Comparison of ENCODE assay signal across 10 cellular contexts in genomic region chr16:19844945-19845641, GRCh38. TPM values are rescaled to one million over a fixed set of nuclear protein-coding genes. Genes with fewer than 3 reads are reported as not detected.
DNase-seq lines count a peak whose midpoint lies in the region; ATAC-seq, FAIRE-seq and TF ChIP-seq lines count a peak whose summit lies in the region.
"Had no signal": no experiment of that assay in that cellular context is flagged by ENCODE, and none has a peak within 500 bp of the region (broad histone marks: within the 10 kb centered on the region; RNA-seq: fewer than 3 reads in every experiment).

No MANE protein-coding gene starts in this region.

- POLR2A ChIA-PET in K562 (lab: Yijun Ruan, JAX) = interaction anchor here (0.5 to 0.6 kb wide), 2 partner anchors 26 to 841 kb away, joined by 3 to 4 read pairs; no protein-coding TSS in a partner anchor

- H3K27ac Mint-ChIP-seq in activated T-helper 1 cell treated with anti-CD3 and anti-CD28 coated beads, Interleukin-12 subunit alpha, Interleukin-12 subunit beta, Interleukin-2, Interleukin-4 antibody, amounts not matched to agents 30 ng/mL and 10 ng/mL and 1 ng/mL, durations not matched to agents 14 hours and 24 hours and 36 hours = no peak overlapping the region

- no peaks in the 10 kb centered on the region for H3K9me1 ChIP-seq in K562 (ENCODE audit: control insufficient read depth, insufficient read depth, low read length)

- no peak for TF ChIP-seq EP300 in K562 (IDR thresholded peaks at IDR 0.05; ENCODE audit: low read length)

- H3K4me2 ChIP-seq in K562 (ENCODE audit: insufficient read depth, low read length) = no peak overlapping the region

- ATAC-seq in K562 (no peak), left lung (peak; percentile 56), GM18858 (IDR thresholded peaks at IDR 0.05; ENCODE audit: unreplicated experiment) (no peak)

- no peaks in the 10 kb centered on the region for H3K36me3 ChIP-seq in K562 (ENCODE audit: control insufficient read depth, insufficient read depth, low read length)
- H3K36me3 ChIP-seq in left lung = no peaks in the 10 kb centered on the region

- H3K27me3 ChIP-seq in K562 (ENCODE audit: control insufficient read depth in 2 of 2, insufficient read depth in 2 of 2, low read length in 2 of 2) = no peaks in the 10 kb centered on the region
- no peaks in the 10 kb centered on the region for H3K27me3 ChIP-seq in left lung

- H4K20me1 ChIP-seq in K562 (replicated peaks; ENCODE audit: control insufficient read depth, insufficient read depth, low read length) = no peaks in the 10 kb centered on the region

- H3K27ac ChIP-seq in K562 (ENCODE audit: extremely low read depth, low read depth, low read length) (no peak overlapping the region; the same call in 2 of the 3 replicates), left lung (no peak overlapping the region)

- CTCF ChIA-PET in K562 (lab: Yijun Ruan, JAX; ENCODE audit: low intra/inter-chr PET ratio) = no interaction called here

- no peak overlapping the region for H3K9ac ChIP-seq in K562 (ENCODE audit: insufficient read depth in 1 of 2, low read depth in 2 of 2, low read length in 2 of 2)

- H3K27me3 Mint-ChIP-seq in activated T-helper 1 cell treated with anti-CD3 and anti-CD28 coated beads, Interleukin-12 subunit alpha, Interleukin-12 subunit beta, Interleukin-2, Interleukin-4 antibody, amounts not matched to agents 30 ng/mL and 10 ng/mL and 1 ng/mL, durations not matched to agents 14 hours and 24 hours and 36 hours (ENCODE audit: insufficient read depth) = peaks cover 4% of the 10 kb centered on the region

- H3K4me1 Mint-ChIP-seq in activated T-helper 1 cell treated with anti-CD3 and anti-CD28 coated beads, Interleukin-12 subunit alpha, Interleukin-12 subunit beta, Interleukin-2, Interleukin-4 antibody, amounts not matched to agents 30 ng/mL and 10 ng/mL and 1 ng/mL, durations not matched to agents 14 hours and 24 hours and 36 hours (ENCODE audit: low read depth) = no peaks in the 10 kb centered on the region

- 35% methylated on average over 11 of the region's 11 CpGs for WGBS in K562 (ENCODE audit: insufficient coverage, low coverage, missing lambda C conversion rate)

- no peak overlapping the region for H3K4me3 ChIP-seq in K562
- H3K4me3 ChIP-seq in left lung = no peak overlapping the region

- intact Hi-C loops in K562 (cut with micrococcal nuclease) (no loop called here), left lung (cut with DNase I) (no loop called here)
- intact Hi-C loops in activated T-helper 1 cell treated with anti-CD3 and anti-CD28 coated beads, Interleukin-12 subunit alpha, Interleukin-12 subunit beta, Interleukin-2, Interleukin-4 antibody, amounts not matched to agents 30 ng/mL and 10 ng/mL and 1 ng/mL, durations not matched to agents 14 hours and 24 hours and 36 hours (cut with micrococcal nuclease) = no loop called here

- no peak for TF ChIP-seq RAD21 in K562 (CRISPR knock-in tag; conservative IDR thresholded peaks at IDR 0.05 in 1 of 2, IDR thresholded peaks at IDR 0.05 in 1 of 2)

- H3K36me3 Mint-ChIP-seq in activated T-helper 1 cell treated with anti-CD3 and anti-CD28 coated beads, Interleukin-12 subunit alpha, Interleukin-12 subunit beta, Interleukin-2, Interleukin-4 antibody, amounts not matched to agents 30 ng/mL and 10 ng/mL and 1 ng/mL, durations not matched to agents 14 hours and 24 hours and 36 hours (ENCODE audit: low read depth) = no peaks in the 10 kb centered on the region

- 0 out of 2 replicates have a peak overlapping the region, but pooled peaks have one; percentile 23 for H2AFZ ChIP-seq in K562 (ENCODE audit: low read depth, low read length)

- H3K9me3 ChIP-seq in K562 (replicated peaks; ENCODE audit: control insufficient read depth, insufficient read depth, low read depth, low read length) (no peaks in the 10 kb centered on the region), left lung (no peaks in the 10 kb centered on the region)

- no TSS peak for BruUV-seq in K562 (replicated peaks; lab: Mats Ljungman, UMichigan)

- TF ChIP-seq CTCF in K562 (IDR thresholded peaks at IDR 0.05 in 2 of 3, conservative IDR thresholded peaks at IDR 0.05 in 1 of 3; ENCODE audit: insufficient read depth in 2 of 3, low read depth in 1 of 3, low read length in 3 of 3) = no peak
- TF ChIP-seq CTCF in left lung (IDR thresholded peaks at IDR 0.05) = no peak

- no peak overlapping the region for H3K4me3 Mint-ChIP-seq in activated T-helper 1 cell treated with anti-CD3 and anti-CD28 coated beads, Interleukin-12 subunit alpha, Interleukin-12 subunit beta, Interleukin-2, Interleukin-4 antibody, amounts not matched to agents 30 ng/mL and 10 ng/mL and 1 ng/mL, durations not matched to agents 14 hours and 24 hours and 36 hours

- no peaks in the 10 kb centered on the region for H3K9me3 Mint-ChIP-seq in activated T-helper 1 cell treated with anti-CD3 and anti-CD28 coated beads, Interleukin-12 subunit alpha, Interleukin-12 subunit beta, Interleukin-2, Interleukin-4 antibody, amounts not matched to agents 30 ng/mL and 10 ng/mL and 1 ng/mL, durations not matched to agents 14 hours and 24 hours and 36 hours

- H3K4me1 ChIP-seq in K562 (replicated peaks in 1 of 2; ENCODE audit: control insufficient read depth in 2 of 2, insufficient read depth in 2 of 2, low read length in 2 of 2) = peaks cover 0 to 22% of the 10 kb centered on the region in 2 experiments; a peak in 2 of 5 replicates
- H3K4me1 ChIP-seq in left lung = no peaks in the 10 kb centered on the region

- H3K79me2 ChIP-seq in K562 (ENCODE audit: control insufficient read depth, insufficient read depth, low read length) = no peaks in the 10 kb centered on the region

- no peak for FAIRE-seq in K562 (lab: Jason Lieb, UNC)

- in situ Hi-C loops in K562 (cut with MboI) = no loop called here

- no peak for TF ChIP-seq POLR2A in K562 (conservative IDR thresholded peaks at IDR 0.05)

- peak; percentile 89 for DNase-seq in A172 (ENCODE audit: low spot score)
- peak; percentile 71 for DNase-seq in HT1080 (ENCODE audit: low read depth)
- DNase-seq in K562 (ENCODE audit: extremely low read depth in 1 of 4, low spot score in 3 of 4) = peak in 3 of 4 experiments; percentile 23 to 39 (median 35)
- no peak for DNase-seq in left lung
- DNase-seq in COR-L47 (lab: John Stamatoyannopoulos, UW) = no peak
- no peak for DNase-seq in activated T-helper 1 cell treated with anti-CD3 and anti-CD28 coated beads, Interleukin-12 subunit alpha, Interleukin-12 subunit beta, Interleukin-2, Interleukin-4 antibody, amounts not matched to agents 30 ng/mL and 10 ng/mL and 1 ng/mL, durations not matched to agents 14 hours and 24 hours and 36 hours (ENCODE audit: low spot score)
- no peak for DNase-seq in activated CD4-positive, alpha-beta T cell treated with anti-CD3 and anti-CD28 coated beads, Interleukin-2, amount 50 U/mL, for 4 hours
- DNase-seq: NCI-H1105 had no signal

TF ChIP-seq in K562, 482 proteins besides CTCF, POLR2A, EP300 and RAD21 (continues in another document):
- no peak for TF ChIP-seq ETS1 (conservative IDR thresholded peaks at IDR 0.05; ENCODE audit: control insufficient read depth, low read depth, low read length)

RNA-seq across cellular contexts. Expression of gene GPRC5B, which starts 39.6 kb away (rescaled TPM):
- 23.9 and 41.0 TPM in 2 replicates for total RNA-seq in A172 (2014; rRNA removed; shearing (Covaris generic))
- total RNA-seq in HT1080 (2014; rRNA removed; shearing (Covaris generic)) = 1.2 and 2.7 TPM in 2 replicates
- polyA plus RNA-seq in HT1080 (2015; cell fraction: cytosol; rRNA removed) = 1.3 and 1.7 TPM in 2 replicates
- polyA plus RNA-seq in HT1080 (2015; cell fraction: nucleus; rRNA removed) = 2.2 and 3.1 TPM in 2 replicates
- 4.4 and 10.7 TPM in 2 replicates for total RNA-seq in K562 (2011; cell fraction: chromatin; rRNA removed; ENCODE audit: low replicate concordance)
- total RNA-seq in K562 (2011; cell fraction: nucleolus; rRNA removed) = 5.5 and 7.8 TPM in 2 replicates
- 7.6 and 12.2 TPM in 2 replicates for total RNA-seq in K562 (2011; cell fraction: nucleoplasm; rRNA removed)
- total RNA-seq in K562 (2014; rRNA removed) (0.68 and 0.94 TPM in 2 replicates), K562 (2014; rRNA removed; fragmentation: Illumina TruSeq; extraction: Trizol) (1.1 and 1.2 TPM in 2 replicates), K562 (2015; rRNA removed; fragmentation: Illumina TruSeq; extraction: Trizol) (0.57 and 0.65 TPM in 2 replicates), K562 (2021) (2.3 and 3.3 TPM in 2 replicates), left lung (10 to 100 TPM; 10.3 to 14.1 TPM)
- polyA plus RNA-seq in K562 (2011; rRNA removed) (3.9 and 5.5 TPM in 2 replicates), K562 (2014; fragmentation: Illumina TruSeq; extraction: Trizol) (2.6 and 3.3 TPM in 2 replicates), K562 (2014; fragmentation: Nextera tagmentation; extraction: Ambion mirVana) (1 to 10 TPM; 1.1 to 1.3 TPM), K562 (2014; rRNA removed) (2.1 and 3.3 TPM in 2 replicates)
- 3.9 and 11.0 TPM in 2 replicates for polyA plus RNA-seq in K562 (2011; cell fraction: cytosol; rRNA removed)
- 5.5 and 6.6 TPM in 2 replicates for polyA plus RNA-seq in K562 (2011; cell fraction: nucleus; rRNA removed)
- 2.0 and 2.3 TPM in 2 replicates for polyA plus RNA-seq in K562 (2012)
- polyA minus RNA-seq in K562 (2011; rRNA and poly(A)+ RNA removed) = 1.8 and 3.3 TPM in 2 replicates
- 2.4 and 3.4 TPM in 2 replicates for polyA minus RNA-seq in K562 (2011; cell fraction: cytosol; rRNA and poly(A)+ RNA removed)
- polyA minus RNA-seq in K562 (2011; cell fraction: nucleus; rRNA and poly(A)+ RNA removed) = 2.3 and 2.7 TPM in 2 replicates
- total RNA-seq in activated T-helper 1 cell treated with anti-CD3 and anti-CD28 coated beads, Interleukin-12 subunit alpha, Interleukin-12 subunit beta, Interleukin-2, Interleukin-4 antibody, amounts not matched to agents 30 ng/mL and 10 ng/mL and 1 ng/mL, durations not matched to agents 14 hours and 24 hours and 36 hours = not detected in 2 replicates
- total RNA-seq: activated CD8-positive, alpha-beta memory T cell treated with anti-CD3 and anti-CD28 coated beads for 36 hours had no signal

Comparison
In these comparisons a context has a peak if more than half of its experiments do, and no peak if none do; other contexts are left out.
1. DNase-seq: peak in A172 (single experiment), HT1080 (single experiment) and K562 (3 of 4); none in left lung (0 of 2), COR-L47 (single experiment), activated T-helper 1 cell treated with anti-CD3 and anti-CD28 coated beads, Interleukin-12 subunit alpha, Interleukin-12 subunit beta, Interleukin-2, Interleukin-4 antibody, amounts not matched to agents 30 ng/mL and 10 ng/mL and 1 ng/mL, durations not matched to agents 14 hours and 24 hours and 36 hours (single experiment) and activated CD4-positive, alpha-beta T cell treated with anti-CD3 and anti-CD28 coated beads, Interleukin-2, amount 50 U/mL, for 4 hours (0 of 2).